Comparison of ENCODE assay signal across 18 cellular contexts in genomic region chr3:27927882-27928281, GRCh38.
A peak's percentile ranks its signal among the peaks of the same experiment; 100 is the strongest.
DNase-seq lines count a peak whose midpoint lies in the region; ATAC-seq lines count a peak whose summit lies in the region.
"Had no signal": no experiment of that assay in that cellular context is flagged by ENCODE, and none has a peak within 500 bp of the region (broad histone marks: within the 10 kb centered on the region; RNA-seq: fewer than 3 reads in every experiment).

No MANE protein-coding gene starts in this region.

- peak overlapping the region; percentile 58 for H3K27ac Mint-ChIP-seq in activated naive CD8-positive, alpha-beta T cell
- H3K27ac Mint-ChIP-seq: B cell had no signal

- peak overlapping the region; percentile 17 for H3K4me3 Mint-ChIP-seq in activated naive CD8-positive, alpha-beta T cell
- H3K4me3 Mint-ChIP-seq: B cell had no signal

- H3K27me3 Mint-ChIP-seq in activated naive CD8-positive, alpha-beta T cell = no peaks in the 10 kb centered on the region
- H3K27me3 Mint-ChIP-seq: B cell had no signal

- peak; percentile 45 for ATAC-seq in GM21529 (IDR thresholded peaks at IDR 0.05; ENCODE audit: unreplicated experiment)
- ATAC-seq in HG03439 (IDR thresholded peaks at IDR 0.05; ENCODE audit: unreplicated experiment) = no peak

- DNase-seq in SIG-M5 treated with dmso at 0.1 percent for 504 hours (lab: John Stamatoyannopoulos, UW; ENCODE audit: unreplicated experiment) (peak; percentile 49), SIG-M5 (lab: John Stamatoyannopoulos, UW) (no peak), NOMO-1 treated with DMSO at 0.1 percent for 48 hours (lab: John Stamatoyannopoulos, UW; ENCODE audit: unreplicated experiment) (peak; percentile 81), NCI-H1105 (lab: John Stamatoyannopoulos, UW) (no peak), hypothalamus (lab: John Stamatoyannopoulos, UW) (no peak)
- DNase-seq: activated CD4-positive, CD25-positive, alpha-beta regulatory T cell treated with anti-CD3 and anti-CD28 coated beads, Interleukin-2, amount 50 U/mL, for 72 hours; activated naive CD4-positive, alpha-beta T cell treated with anti-CD3 and anti-CD28 coated beads, Interleukin-2, amount 50 U/mL, for 16 hours; central memory CD4-positive, alpha-beta T cell; DMS79; glutamatergic neuron; NCI-H1436; NCI-H526; stimulated activated naive CD4-positive, alpha-beta T cell; tibial artery had no signal

- H3K36me3 Mint-ChIP-seq in activated naive CD8-positive, alpha-beta T cell = no peaks in the 10 kb centered on the region

- H3K9me3 Mint-ChIP-seq in activated naive CD8-positive, alpha-beta T cell (ENCODE audit: low read depth) = peaks cover 8% of the 10 kb centered on the region

- peaks cover 34% of the 10 kb centered on the region for H3K4me1 Mint-ChIP-seq in activated naive CD8-positive, alpha-beta T cell (ENCODE audit: low read depth)
- H3K4me1 Mint-ChIP-seq: B cell had no signal

Comparison
In these comparisons a context has a peak if more than half of its experiments do, and no peak if none do; other contexts are left out.
1. DNase-seq: peak in SIG-M5 treated with dmso at 0.1 percent for 504 hours (single experiment) and NOMO-1 treated with DMSO at 0.1 percent for 48 hours (single experiment); none in SIG-M5 (single experiment), NCI-H1105 (single experiment) and hypothalamus (0 of 51).